Comparison of ENCODE assay signal across 11 cellular contexts in the genomic region with DNA sequence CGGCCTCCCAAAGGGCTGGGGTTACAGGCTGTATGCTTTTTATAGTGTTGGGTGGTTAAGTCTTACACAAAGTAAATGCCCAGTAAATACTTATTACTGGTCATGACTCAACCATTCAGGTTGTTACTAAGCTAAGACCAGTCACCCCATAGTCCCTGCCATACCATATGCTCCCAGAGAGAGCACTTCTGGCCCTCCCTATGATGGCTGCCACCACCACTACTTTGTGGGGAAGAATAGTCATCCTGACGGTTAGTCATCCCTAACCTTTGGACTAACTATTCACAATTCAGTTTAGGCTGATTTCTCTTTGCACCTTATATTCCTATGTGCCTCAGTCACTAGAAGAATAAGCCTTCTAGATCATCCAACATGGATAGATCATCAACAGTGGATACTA. TPM values are rescaled to one million over a fixed set of nuclear protein-coding genes. Genes with fewer than 3 reads are reported as not detected.
DNase-seq lines count a peak whose midpoint lies in the region; ATAC-seq and TF ChIP-seq lines count a peak whose summit lies in the region.
"Had no signal": no experiment of that assay in that cellular context is flagged by ENCODE, and none has a peak within 500 bp of the region (broad histone marks: within the 10 kb centered on the region; RNA-seq: fewer than 3 reads in every experiment).

No MANE protein-coding gene starts in this region.

- no peaks in the 10 kb centered on the region for H3K79me2 ChIP-seq in hepatocyte

- H3K9me3 ChIP-seq in AG04450 (ENCODE audit: control insufficient read depth, insufficient read depth, low read length) (no peaks in the 10 kb centered on the region), hepatocyte (ENCODE audit: low read depth) (no peaks in the 10 kb centered on the region)
- H3K9me3 ChIP-seq: esophagus squamous epithelium, uterus had no signal

- CTCF ChIA-PET in AG04450 (lab: Charles Lee) = interaction anchor here (1.0 to 1.8 kb wide), 3 partner anchors 26 to 406 kb away, joined by 3 to 9 read pairs (median 3); no protein-coding TSS in a partner anchor

- TF ChIP-seq POLR2A in GM18505 (IDR thresholded peaks at IDR 0.05; ENCODE audit: borderline replicate concordance, extremely low read depth, insufficient read depth, insufficient read length) = no peak

- H3K4me3 ChIP-seq in AG04450 (ENCODE audit: low read depth, low read length) (no peak overlapping the region), hepatocyte (no peak overlapping the region)
- H3K4me3 ChIP-seq: esophagus squamous epithelium, uterus had no signal

- WGBS in hepatocyte (ENCODE audit: low lambda C conversion rate, missing lambda C conversion rate) = 73% methylated on average over 2 of the region's 2 CpGs

- peak overlapping the region; percentile 12 for H3K4me2 ChIP-seq in hepatocyte

- DNase-seq in AG04450 (ENCODE audit: low read depth, low spot score) = peak; percentile 23
- DNase-seq in H4 (ENCODE audit: low spot score) = peak; percentile 23
- DNase-seq in SW480 (ENCODE audit: low spot score) = peak; percentile 91
- peak; percentile 61 for DNase-seq in hepatocyte (ENCODE audit: low spot score)
- DNase-seq in pons (ENCODE audit: low spot score) = no peak
- DNase-seq in stimulated activated naive CD4-positive, alpha-beta T cell (lab: John Stamatoyannopoulos, UW) = no peak
- DNase-seq: esophagus squamous epithelium, H9, uterus had no signal

- no peaks in the 10 kb centered on the region for H4K20me1 ChIP-seq in hepatocyte (ENCODE audit: insufficient read depth, poor library complexity, severe bottlenecking)

- H3K27me3 ChIP-seq in AG04450 (ENCODE audit: control insufficient read depth, insufficient read depth, low read length) = no peaks in the 10 kb centered on the region
- H3K27me3 ChIP-seq in hepatocyte = no peaks in the 10 kb centered on the region
- H3K27me3 ChIP-seq: esophagus squamous epithelium, uterus had no signal

- ATAC-seq in GM18505 (IDR thresholded peaks at IDR 0.05; ENCODE audit: unreplicated experiment) (no peak), HG02571 (IDR thresholded peaks at IDR 0.05; ENCODE audit: unreplicated experiment) (no peak)

- no peak overlapping the region for H3K27ac ChIP-seq in AG04450 (ENCODE audit: low read depth, low read length)
- H3K27ac ChIP-seq in hepatocyte = peak overlapping the region; percentile 91
- H3K27ac ChIP-seq: esophagus squamous epithelium, uterus had no signal

- H3K4me1 ChIP-seq in hepatocyte (ENCODE audit: insufficient read depth) = peaks cover 14% of the 10 kb centered on the region
- H3K4me1 ChIP-seq: esophagus squamous epithelium had no signal

- no peaks in the 10 kb centered on the region for H3K9me2 ChIP-seq in hepatocyte (replicated peaks; ENCODE audit: insufficient read depth)

- no peak overlapping the region for H2AFZ ChIP-seq in hepatocyte

- TF ChIP-seq CTCF in AG04450 (IDR thresholded peaks at IDR 0.05; ENCODE audit: low read depth, low read length) = no peak
- TF ChIP-seq CTCF in hepatocyte (IDR thresholded peaks at IDR 0.05; ENCODE audit: poor library complexity) = no peak

- no peaks in the 10 kb centered on the region for H3K36me3 ChIP-seq in hepatocyte (replicated peaks; ENCODE audit: insufficient read depth, low read depth)
- H3K36me3 ChIP-seq: esophagus squamous epithelium, uterus had no signal

- POLR2A ChIA-PET in AG04450 (lab: Yijun Ruan, JAX) = no interaction called here

RNA-seq across cellular contexts. Expression of gene EPCAM, which starts 8.2 kb away (rescaled TPM):
- 0.05 and 0.07 TPM in 2 replicates for polyA plus RNA-seq in AG04450 (2011; rRNA removed)
- polyA minus RNA-seq in AG04450 (2011; rRNA and poly(A)+ RNA removed) = not detected in 2 replicates
- total RNA-seq in H4 (2014; rRNA removed; shearing (Covaris generic)) = not detected in 2 replicates
- total RNA-seq in hepatocyte = 390 and 442 TPM in 2 replicates
- polyA plus RNA-seq in hepatocyte = 521 and 613 TPM in 2 replicates

RNA-seq across cellular contexts. Expression of gene MSH2, which starts 42.0 kb away (rescaled TPM):
- polyA plus RNA-seq in AG04450 (2011; rRNA removed) (12.6 and 18.4 TPM in 2 replicates), hepatocyte (13.1 and 20.8 TPM in 2 replicates)
- 8.0 and 13.4 TPM in 2 replicates for polyA minus RNA-seq in AG04450 (2011; rRNA and poly(A)+ RNA removed)
- total RNA-seq in H4 (2014; rRNA removed; shearing (Covaris generic)) = 38.0 and 44.1 TPM in 2 replicates
- 26.1 and 27.7 TPM in 2 replicates for total RNA-seq in hepatocyte

Comparison
In these comparisons a context has a peak if more than half of its experiments do, and no peak if none do; other contexts are left out.
1. DNase-seq: peak in AG04450 (single experiment), H4 (single experiment), SW480 (single experiment) and hepatocyte (single experiment); none in pons (single experiment) and stimulated activated naive CD4-positive, alpha-beta T cell (0 of 6).
2. RNA of gene EPCAM, which starts 8.2 kb away (total RNA-seq): 390 to 442 TPM in hepatocyte; not detected in H4; every median in the first group is over 100 times any median in the second.